In genomic region chr3:127589600-127590281, GRCh38 we compare ENCODE assay signal across 8 cellular contexts.
A peak's percentile ranks its signal among the peaks of the same experiment; 100 is the strongest.
DNase-seq lines count a peak whose midpoint lies in the region; ATAC-seq, FAIRE-seq and TF ChIP-seq lines count a peak whose summit lies in the region.

No MANE protein-coding gene starts in this region.

- no peak for TF ChIP-seq CTCF in AG09309 (IDR thresholded peaks at IDR 0.05; ENCODE audit: control insufficient read depth, insufficient read depth, low read depth, low read length, missing control alignments)

- FAIRE-seq in H54 (lab: Jason Lieb, UNC): no peak

- in situ Hi-C loops in KBM-7 (cut with MboI; ENCODE audit: low pct_unique_long_range_greater_than_20kb, low sequenced_read_pairs): no loop called here

- peak overlapping the region; percentile 84 for H3K4me3 ChIP-seq in AG09309 (ENCODE audit: control insufficient read depth, low read depth, low read length)

- DNase-seq in AG09309 (ENCODE audit: low read depth) (no peak), KBM-7 (peak; percentile 20), astrocyte of the hippocampus (ENCODE audit: low read depth, low spot score) (peak; percentile 41), iPS-NIHi7 (ENCODE audit: extremely low spot score) (peak; percentile 21), NCI-H510A treated with DMSO at 0.1 percent for 48 hours (lab: John Stamatoyannopoulos, UW) (no peak), H54 (ENCODE audit: insufficient read length, low spot score) (no peak)
- DNase-seq in stimulated activated CD4-positive, alpha-beta T cell treated with anti-CD3 and anti-CD28 coated beads, Interleukin-4, amount 100 ng/mL, for 1 hour: peak; percentile 15

- peak; percentile 5 for ATAC-seq in GM19328 (IDR thresholded peaks at IDR 0.05; ENCODE audit: unreplicated experiment)

- no peak for TF ChIP-seq POLR2A in H54 (IDR thresholded peaks at IDR 0.05; ENCODE audit: low read depth, low read length)

Comparison
In these comparisons a context has a peak if more than half of its experiments do, and no peak if none do; other contexts are left out.
1. DNase-seq: peak in KBM-7 (single experiment), astrocyte of the hippocampus (single experiment), iPS-NIHi7 (single experiment) and stimulated activated CD4-positive, alpha-beta T cell treated with anti-CD3 and anti-CD28 coated beads, Interleukin-4, amount 100 ng/mL, for 1 hour (single experiment); none in AG09309 (single experiment), NCI-H510A treated with DMSO at 0.1 percent for 48 hours (single experiment) and H54 (single experiment).